8 cellular contexts compared by ENCODE assay signal in genomic region chr2:234335676-234336228, GRCh38.
DNase-seq lines count a peak whose midpoint lies in the region; ATAC-seq lines count a peak whose summit lies in the region.

No MANE protein-coding gene starts in this region.

- DNase-seq in activated T-helper 1 cell treated with Interleukin-2 at 50 U/mL for 16 hours (ENCODE audit: low read depth) (peak; percentile 41), epidermal melanocyte (ENCODE audit: insufficient read length, low spot score) (peak; percentile 88)
- no peak for DNase-seq in activated T-helper 1 cell treated with anti-CD3 and anti-CD28 coated beads, Interleukin-12 subunit alpha, Interleukin-12 subunit beta, Interleukin-2, Interleukin-4 antibody, amounts not matched to agents 30 ng/mL and 10 ng/mL and 1 ng/mL, durations not matched to agents 14 hours and 24 hours and 36 hours (ENCODE audit: low spot score)
- no peak for DNase-seq in activated CD8-positive, alpha-beta memory T cell treated with anti-CD3 and anti-CD28 coated beads, Interleukin-2, amount 10 ng/mL, durations not matched to agents 7 days and 5 days
- DNase-seq in naive thymus-derived CD4-positive, alpha-beta T cell = peak in 8 of 9 donors; percentile 33 to 75 (median 70)
- peak; percentile 17 to 43 for DNase-seq in stimulated activated naive CD8-positive, alpha-beta T cell treated with anti-CD3 and anti-CD28 coated beads, Interleukin-15, amount 100 ng/mL, for 72 hours

- peaks cover 1% of the 10 kb centered on the region for H3K27me3 Mint-ChIP-seq in activated T-helper 1 cell treated with anti-CD3 and anti-CD28 coated beads, Interleukin-12 subunit alpha, Interleukin-12 subunit beta, Interleukin-2, Interleukin-4 antibody, amounts not matched to agents 30 ng/mL and 10 ng/mL and 1 ng/mL, durations not matched to agents 14 hours and 24 hours and 36 hours (ENCODE audit: insufficient read depth)
- H3K27me3 Mint-ChIP-seq in activated CD8-positive, alpha-beta memory T cell treated with anti-CD3 and anti-CD28 coated beads, Interleukin-2, amount 10 ng/mL, durations not matched to agents 7 days and 5 days = no peaks in the 10 kb centered on the region
- no peaks in the 10 kb centered on the region for H3K27me3 Mint-ChIP-seq in naive thymus-derived CD4-positive, alpha-beta T cell
- no peaks in the 10 kb centered on the region for H3K27me3 Mint-ChIP-seq in stimulated activated naive CD8-positive, alpha-beta T cell treated with anti-CD3 and anti-CD28 coated beads, Interleukin-15, amount 100 ng/mL, for 72 hours

- peaks cover 35% of the 10 kb centered on the region for H3K4me1 Mint-ChIP-seq in activated T-helper 1 cell treated with anti-CD3 and anti-CD28 coated beads, Interleukin-12 subunit alpha, Interleukin-12 subunit beta, Interleukin-2, Interleukin-4 antibody, amounts not matched to agents 30 ng/mL and 10 ng/mL and 1 ng/mL, durations not matched to agents 14 hours and 24 hours and 36 hours (ENCODE audit: low read depth)
- H3K4me1 Mint-ChIP-seq in activated CD8-positive, alpha-beta memory T cell treated with anti-CD3 and anti-CD28 coated beads, Interleukin-2, amount 10 ng/mL, durations not matched to agents 7 days and 5 days = peaks cover 12% of the 10 kb centered on the region
- peaks cover 15 to 60% (median 45%) of the 10 kb centered on the region in 7 donors for H3K4me1 Mint-ChIP-seq in naive thymus-derived CD4-positive, alpha-beta T cell
- peaks cover 44% of the 10 kb centered on the region for H3K4me1 Mint-ChIP-seq in stimulated activated naive CD8-positive, alpha-beta T cell treated with anti-CD3 and anti-CD28 coated beads, Interleukin-15, amount 100 ng/mL, for 72 hours

- H3K27me3 ChIP-seq in naive thymus-derived CD4-positive, alpha-beta T cell (ENCODE audit: control insufficient read depth in 2 of 2, insufficient read depth in 2 of 2, low read length in 2 of 2) = no peaks in the 10 kb centered on the region

- no peak overlapping the region for H3K27ac Mint-ChIP-seq in activated T-helper 1 cell treated with anti-CD3 and anti-CD28 coated beads, Interleukin-12 subunit alpha, Interleukin-12 subunit beta, Interleukin-2, Interleukin-4 antibody, amounts not matched to agents 30 ng/mL and 10 ng/mL and 1 ng/mL, durations not matched to agents 14 hours and 24 hours and 36 hours
- H3K27ac Mint-ChIP-seq in activated CD8-positive, alpha-beta memory T cell treated with anti-CD3 and anti-CD28 coated beads, Interleukin-2, amount 10 ng/mL, durations not matched to agents 7 days and 5 days = peak overlapping the region; percentile 37
- peak overlapping the region; percentile 61 to 98 (median 93) for H3K27ac Mint-ChIP-seq in naive thymus-derived CD4-positive, alpha-beta T cell
- peak overlapping the region; percentile 10 to 92 for H3K27ac Mint-ChIP-seq in stimulated activated naive CD8-positive, alpha-beta T cell treated with anti-CD3 and anti-CD28 coated beads, Interleukin-15, amount 100 ng/mL, for 72 hours

- H3K4me3 ChIP-seq in naive thymus-derived CD4-positive, alpha-beta T cell (ENCODE audit: low read length) = peak overlapping the region; percentile 3

- H3K4me1 ChIP-seq in naive thymus-derived CD4-positive, alpha-beta T cell (ENCODE audit: control insufficient read depth in 2 of 2, insufficient read depth in 2 of 2, low read length in 2 of 2) = peaks cover 0 to 16% of the 10 kb centered on the region in 2 donors

- intact Hi-C loops in activated T-helper 1 cell treated with anti-CD3 and anti-CD28 coated beads, Interleukin-12 subunit alpha, Interleukin-12 subunit beta, Interleukin-2, Interleukin-4 antibody, amounts not matched to agents 30 ng/mL and 10 ng/mL and 1 ng/mL, durations not matched to agents 14 hours and 24 hours and 36 hours (cut with micrococcal nuclease) = no loop called here
- intact Hi-C loops in naive thymus-derived CD4-positive, alpha-beta T cell (cut with micrococcal nuclease) = loop anchor here in 1 of 2 donors (2.0 kb wide), 2 partner anchors 27 to 37 kb away; no protein-coding TSS in a partner anchor

- CTCF ChIA-PET in activated CD8-positive, alpha-beta memory T cell treated with anti-CD3 and anti-CD28 coated beads, Interleukin-2, amount 10 ng/mL, durations not matched to agents 7 days and 5 days (lab: Charles Lee) = interaction anchor here (1.2 to 1.4 kb wide), 2 partner anchors 44 to 165 kb away, joined by 3 to 4 read pairs; no protein-coding TSS in a partner anchor
- CTCF ChIA-PET in naive thymus-derived CD4-positive, alpha-beta T cell (lab: Charles Lee) = interaction anchor here (0.8 kb wide), 1 partner anchor 60 kb away, joined by 4 read pairs; no protein-coding TSS in a partner anchor

- H3K9me3 ChIP-seq in naive thymus-derived CD4-positive, alpha-beta T cell (ENCODE audit: control insufficient read depth in 2 of 3, low read length in 3 of 3) = no peaks in the 10 kb centered on the region

- peak overlapping the region; percentile 24 for H3K27ac ChIP-seq in naive thymus-derived CD4-positive, alpha-beta T cell (ENCODE audit: low read depth, low read length)

- H3K36me3 ChIP-seq in naive thymus-derived CD4-positive, alpha-beta T cell (ENCODE audit: control insufficient read depth in 2 of 3, insufficient read depth in 3 of 3, low read length in 3 of 3) = no peaks in the 10 kb centered on the region

- H3K9me3 Mint-ChIP-seq in activated T-helper 1 cell treated with anti-CD3 and anti-CD28 coated beads, Interleukin-12 subunit alpha, Interleukin-12 subunit beta, Interleukin-2, Interleukin-4 antibody, amounts not matched to agents 30 ng/mL and 10 ng/mL and 1 ng/mL, durations not matched to agents 14 hours and 24 hours and 36 hours = peaks cover 10% of the 10 kb centered on the region
- H3K9me3 Mint-ChIP-seq in activated CD8-positive, alpha-beta memory T cell treated with anti-CD3 and anti-CD28 coated beads, Interleukin-2, amount 10 ng/mL, durations not matched to agents 7 days and 5 days (ENCODE audit: low read depth) = peaks cover 6% of the 10 kb centered on the region
- H3K9me3 Mint-ChIP-seq in naive thymus-derived CD4-positive, alpha-beta T cell = peaks cover 0 to 23% (median 10%) of the 10 kb centered on the region in 11 donors
- peaks cover 11 to 21% of the 10 kb centered on the region in 2 donors for H3K9me3 Mint-ChIP-seq in stimulated activated naive CD8-positive, alpha-beta T cell treated with anti-CD3 and anti-CD28 coated beads, Interleukin-15, amount 100 ng/mL, for 72 hours

- H3K4me3 Mint-ChIP-seq in activated T-helper 1 cell treated with anti-CD3 and anti-CD28 coated beads, Interleukin-12 subunit alpha, Interleukin-12 subunit beta, Interleukin-2, Interleukin-4 antibody, amounts not matched to agents 30 ng/mL and 10 ng/mL and 1 ng/mL, durations not matched to agents 14 hours and 24 hours and 36 hours = no peak overlapping the region
- no peak overlapping the region for H3K4me3 Mint-ChIP-seq in activated CD8-positive, alpha-beta memory T cell treated with anti-CD3 and anti-CD28 coated beads, Interleukin-2, amount 10 ng/mL, durations not matched to agents 7 days and 5 days
- peak overlapping the region; percentile 56 to 85 (median 78) for H3K4me3 Mint-ChIP-seq in naive thymus-derived CD4-positive, alpha-beta T cell
- H3K4me3 Mint-ChIP-seq in stimulated activated naive CD8-positive, alpha-beta T cell treated with anti-CD3 and anti-CD28 coated beads, Interleukin-15, amount 100 ng/mL, for 72 hours = peak overlapping the region; percentile 48 to 57

- H3K36me3 Mint-ChIP-seq in activated T-helper 1 cell treated with anti-CD3 and anti-CD28 coated beads, Interleukin-12 subunit alpha, Interleukin-12 subunit beta, Interleukin-2, Interleukin-4 antibody, amounts not matched to agents 30 ng/mL and 10 ng/mL and 1 ng/mL, durations not matched to agents 14 hours and 24 hours and 36 hours (ENCODE audit: low read depth) = peaks cover 4% of the 10 kb centered on the region
- H3K36me3 Mint-ChIP-seq in activated CD8-positive, alpha-beta memory T cell treated with anti-CD3 and anti-CD28 coated beads, Interleukin-2, amount 10 ng/mL, durations not matched to agents 7 days and 5 days = peaks cover 16% of the 10 kb centered on the region
- H3K36me3 Mint-ChIP-seq in naive thymus-derived CD4-positive, alpha-beta T cell = peaks cover 0 to 15% (median 5%) of the 10 kb centered on the region in 5 donors

- POLR2A ChIA-PET in naive thymus-derived CD4-positive, alpha-beta T cell (lab: Charles Lee) = interaction anchor here (0.7 to 2.7 kb wide), 7 partner anchors 12 to 157 kb away, joined by 3 to 10 read pairs (median 3); no protein-coding TSS in a partner anchor

- peak; percentile 53 for ATAC-seq in activated CD8-positive, alpha-beta memory T cell treated with anti-CD3 and anti-CD28 coated beads, Interleukin-2, amount 10 ng/mL, durations not matched to agents 7 days and 5 days
- peak; percentile 92 for ATAC-seq in naive thymus-derived CD4-positive, alpha-beta T cell
- peak; percentile 88 for ATAC-seq in stimulated activated naive CD8-positive, alpha-beta T cell treated with anti-CD3 and anti-CD28 coated beads, Interleukin-15, amount 100 ng/mL, for 72 hours
- ATAC-seq in HG03159 (IDR thresholded peaks at IDR 0.05; ENCODE audit: unreplicated experiment) (no peak), GM18861 (IDR thresholded peaks at IDR 0.05; ENCODE audit: unreplicated experiment) (no peak)

Comparison
In these comparisons a context has a peak if more than half of its experiments do, and no peak if none do; other contexts are left out.
1. DNase-seq: peak in activated T-helper 1 cell treated with Interleukin-2 at 50 U/mL for 16 hours (single experiment), epidermal melanocyte (single experiment), naive thymus-derived CD4-positive, alpha-beta T cell (8 of 9) and stimulated activated naive CD8-positive, alpha-beta T cell treated with anti-CD3 and anti-CD28 coated beads, Interleukin-15, amount 100 ng/mL, for 72 hours (2 of 2); none in activated T-helper 1 cell treated with anti-CD3 and anti-CD28 coated beads, Interleukin-12 subunit alpha, Interleukin-12 subunit beta, Interleukin-2, Interleukin-4 antibody, amounts not matched to agents 30 ng/mL and 10 ng/mL and 1 ng/mL, durations not matched to agents 14 hours and 24 hours and 36 hours (single experiment) and activated CD8-positive, alpha-beta memory T cell treated with anti-CD3 and anti-CD28 coated beads, Interleukin-2, amount 10 ng/mL, durations not matched to agents 7 days and 5 days (single experiment).
2. H3K4me3 Mint-ChIP-seq: peak in naive thymus-derived CD4-positive, alpha-beta T cell (10 of 10) and stimulated activated naive CD8-positive, alpha-beta T cell treated with anti-CD3 and anti-CD28 coated beads, Interleukin-15, amount 100 ng/mL, for 72 hours (2 of 2); none in activated T-helper 1 cell treated with anti-CD3 and anti-CD28 coated beads, Interleukin-12 subunit alpha, Interleukin-12 subunit beta, Interleukin-2, Interleukin-4 antibody, amounts not matched to agents 30 ng/mL and 10 ng/mL and 1 ng/mL, durations not matched to agents 14 hours and 24 hours and 36 hours (single experiment) and activated CD8-positive, alpha-beta memory T cell treated with anti-CD3 and anti-CD28 coated beads, Interleukin-2, amount 10 ng/mL, durations not matched to agents 7 days and 5 days (single experiment).
3. ATAC-seq: peak in activated CD8-positive, alpha-beta memory T cell treated with anti-CD3 and anti-CD28 coated beads, Interleukin-2, amount 10 ng/mL, durations not matched to agents 7 days and 5 days (single experiment), naive thymus-derived CD4-positive, alpha-beta T cell (single experiment) and stimulated activated naive CD8-positive, alpha-beta T cell treated with anti-CD3 and anti-CD28 coated beads, Interleukin-15, amount 100 ng/mL, for 72 hours (single experiment); none in HG03159 (single experiment) and GM18861 (single experiment).